In the genomic region with DNA sequence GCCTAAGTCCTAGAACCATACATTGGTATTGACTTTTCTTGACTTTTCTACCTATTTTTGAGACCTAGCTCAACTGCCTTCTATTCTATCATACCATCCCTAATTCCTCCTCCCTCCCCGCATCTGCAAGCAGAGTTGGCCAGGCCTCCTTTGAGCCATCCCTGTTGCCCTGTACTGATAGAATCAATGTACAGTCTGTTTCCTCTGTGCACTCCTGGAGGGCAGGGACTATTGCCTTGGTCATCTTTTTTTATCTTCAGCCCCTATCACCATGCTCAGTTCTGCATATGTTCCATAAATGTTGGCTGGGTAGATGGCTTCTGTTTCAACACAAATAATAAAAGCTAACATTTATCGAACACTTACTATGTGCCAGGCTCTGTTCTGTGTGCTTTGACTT, we compare ENCODE assay signal across 19 cellular contexts.
"Had no signal": no experiment of that assay in that cellular context is flagged by ENCODE, and none has a peak within 500 bp of the region (broad histone marks: within the 10 kb centered on the region; RNA-seq: fewer than 3 reads in every experiment).

No MANE protein-coding gene starts in this region.

- H3K27me3 ChIP-seq: SJCRH30 had no signal

- H3K27ac ChIP-seq: KMS-11 had no signal

- H3K4me3 ChIP-seq: SJCRH30 had no signal

- H3K9ac ChIP-seq: KMS-11 had no signal

- H3K9me3 ChIP-seq: SJCRH30 had no signal

- DNase-seq: activated CD4-positive, alpha-beta T cell treated with anti-CD3 and anti-CD28 coated beads for 48 hours; activated CD4-positive, alpha-beta T cell treated with anti-CD3 and anti-CD28 coated beads, Interleukin-2, amount 50 U/mL, for 4 hours; activated CD4-positive, CD25-positive, alpha-beta regulatory T cell treated with anti-CD3 and anti-CD28 coated beads, Interleukin-2, amount 50 U/mL, for 72 hours; activated CD8-positive, alpha-beta T cell treated with anti-CD3 and anti-CD28 coated beads, Interleukin-2, amount 10 ng/mL, durations not matched to agents 7 days and 5 days; cerebellar nuclear complex; NCI-H1417 treated with DMSO at 0.1 percent for 48 hours; NCI-H1694; NCI-H2107; NCI-H345; NCI-H510A; NCI-H526 treated with DMSO at 0.1 percent for 48 hours; NCI-H82; SJCRH30; T-helper 17 cell; T-helper 9 cell had no signal

- ATAC-seq: activated CD8-positive, alpha-beta T cell treated with anti-CD3 and anti-CD28 coated beads, Interleukin-2, amount 10 ng/mL, durations not matched to agents 7 days and 5 days; activated naive CD4-positive, alpha-beta T cell treated with anti-CD3 and anti-CD28 coated beads, Interleukin-2, amount 50 U/mL, for 72 hours; Right ventricle myocardium inferior; T-helper 17 cell; WTC11 had no signal
